12 cellular contexts compared by ENCODE assay signal in genomic region chr1:27116697-27117096, GRCh38. TPM values are rescaled to one million over a fixed set of nuclear protein-coding genes. Genes with fewer than 3 reads are reported as not detected.
DNase-seq lines count a peak whose midpoint lies in the region; TF ChIP-seq lines count a peak whose summit lies in the region.
"Had no signal": no experiment of that assay in that cellular context is flagged by ENCODE, and none has a peak within 500 bp of the region (broad histone marks: within the 10 kb centered on the region; RNA-seq: fewer than 3 reads in every experiment).

No MANE protein-coding gene starts in this region.

- no peak for TF ChIP-seq POLR2A in suprapubic skin (IDR thresholded peaks at IDR 0.05)

- intact Hi-C loops in Calu3 (cut with micrococcal nuclease; ENCODE audit: unreplicated experiment): no loop called here

- H3K4me3 Mint-ChIP-seq in Calu3 (ENCODE audit: low read depth, unreplicated experiment) (no peak overlapping the region), glutamatergic neuron (ENCODE audit: unreplicated experiment) (no peak overlapping the region)

- H3K27ac ChIP-seq in coronary artery (peak overlapping the region; percentile 77 to 96), neutrophil (peak overlapping the region; percentile 91), suprapubic skin (no peak overlapping the region)

- no TSS peak for BruUV-seq in Calu3 (replicated peaks; lab: Mats Ljungman, UMichigan)

- H3K27me3 ChIP-seq in neutrophil: no peaks in the 10 kb centered on the region
- no peaks in the 10 kb centered on the region for H3K27me3 ChIP-seq in suprapubic skin
- H3K27me3 ChIP-seq in MG63: no peaks in the 10 kb centered on the region
- H3K27me3 ChIP-seq: testis had no signal

- H3K36me3 Mint-ChIP-seq in Calu3 (ENCODE audit: insufficient read depth, unreplicated experiment) (peaks cover 5% of the 10 kb centered on the region), glutamatergic neuron (ENCODE audit: unreplicated experiment) (no peaks in the 10 kb centered on the region)

- H3K9me3 ChIP-seq in neutrophil (no peaks in the 10 kb centered on the region), suprapubic skin (no peaks in the 10 kb centered on the region), MG63 (no peaks in the 10 kb centered on the region)
- H3K9me3 ChIP-seq: testis had no signal

- no peaks in the 10 kb centered on the region for H3K27me3 Mint-ChIP-seq in Calu3 (ENCODE audit: unreplicated experiment)
- H3K27me3 Mint-ChIP-seq in glutamatergic neuron (ENCODE audit: unreplicated experiment): peaks cover 4% of the 10 kb centered on the region

- H3K4me1 Mint-ChIP-seq in Calu3 (ENCODE audit: low read depth, unreplicated experiment): peaks cover 10% of the 10 kb centered on the region
- H3K4me1 Mint-ChIP-seq in glutamatergic neuron (ENCODE audit: low read depth, unreplicated experiment): peaks cover 25% of the 10 kb centered on the region

- H3K9me3 Mint-ChIP-seq in Calu3 (ENCODE audit: low read depth, unreplicated experiment) (no peaks in the 10 kb centered on the region), glutamatergic neuron (ENCODE audit: unreplicated experiment) (peaks cover 5% of the 10 kb centered on the region)

- CTCF ChIA-PET in Calu3 (lab: Charles Lee): no interaction called here

- peak overlapping the region; percentile 3 for H3K27ac Mint-ChIP-seq in Calu3 (ENCODE audit: unreplicated experiment)
- H3K27ac Mint-ChIP-seq in glutamatergic neuron (ENCODE audit: unreplicated experiment): no peak overlapping the region

- no peak overlapping the region for H3K4me3 ChIP-seq in coronary artery
- peak overlapping the region; percentile 21 to 50 for H3K4me3 ChIP-seq in neutrophil (ENCODE audit: low read depth in 1 of 2, low read length in 1 of 2)
- H3K4me3 ChIP-seq in suprapubic skin: no peak overlapping the region
- H3K4me3 ChIP-seq in MG63: no peak overlapping the region
- H3K4me3 ChIP-seq: testis had no signal

- TF ChIP-seq EP300 in suprapubic skin (IDR thresholded peaks at IDR 0.05): no peak

- TF ChIP-seq CTCF in Calu3 (IDR thresholded peaks at IDR 0.05; ENCODE audit: unreplicated experiment) (no peak), coronary artery (IDR thresholded peaks at IDR 0.05) (no peak), neutrophil (IDR thresholded peaks at IDR 0.05) (no peak), suprapubic skin (IDR thresholded peaks at IDR 0.05) (no peak), glutamatergic neuron (IDR thresholded peaks at IDR 0.05; ENCODE audit: partially characterized antibody, unreplicated experiment) (no peak)

- H3K4me1 ChIP-seq in neutrophil (ENCODE audit: control insufficient read depth in 1 of 2, insufficient read depth in 1 of 2, low read depth in 1 of 2, low read length in 1 of 2) (peaks cover 100% of the 10 kb centered on the region in 2 experiments), suprapubic skin (peaks cover 78% of the 10 kb centered on the region)

- no peak for DNase-seq in Calu3
- DNase-seq in NOMO-1 (lab: John Stamatoyannopoulos, UW; ENCODE audit: unreplicated experiment in 2 of 2): peak; percentile 96
- DNase-seq in coronary artery (ENCODE audit: low spot score): no peak
- DNase-seq in LoVo (ENCODE audit: low spot score): no peak
- no peak for DNase-seq in suprapubic skin (ENCODE audit: low spot score in 2 of 2)
- no peak for DNase-seq in MG63
- DNase-seq in glutamatergic neuron: no peak
- DNase-seq: caudate nucleus; NCI-H526; stimulated activated CD4-positive, alpha-beta T cell treated with anti-CD3 and anti-CD28 coated beads, Interleukin-12 subunit alpha, Interleukin-12 subunit beta, amount 100 ng/mL, for 4 hours; testis had no signal

- H3K36me3 ChIP-seq in neutrophil: peaks cover 7% of the 10 kb centered on the region
- H3K36me3 ChIP-seq in suprapubic skin: peaks cover 4% of the 10 kb centered on the region
- H3K36me3 ChIP-seq in MG63: no peaks in the 10 kb centered on the region

RNA-seq across cellular contexts. Expression of gene SLC9A1, which starts 38.2 kb away (rescaled TPM):
- total RNA-seq in Calu3 (2022): 16.4 and 17.4 TPM in 2 replicates
- 10 to 100 TPM; 18.1 to 28.1 (median 25.2) TPM for total RNA-seq in suprapubic skin
- total RNA-seq in MG63 (2014; rRNA removed; shearing (Covaris generic); ENCODE audit: low replicate concordance): 2.9 and 23.6 TPM in 2 replicates
- total RNA-seq in glutamatergic neuron (ENCODE audit: unreplicated experiment): 16.7 TPM

Comparison
In these comparisons a context has a peak if more than half of its experiments do, and no peak if none do; other contexts are left out.
1. DNase-seq: peak in NOMO-1 (2 of 2); none in Calu3 (single experiment), coronary artery (single experiment), LoVo (single experiment), suprapubic skin (0 of 2), MG63 (single experiment) and glutamatergic neuron (single experiment).
2. H3K4me3 ChIP-seq: peak in neutrophil (2 of 2); none in coronary artery (single experiment), suprapubic skin (single experiment) and MG63 (single experiment).